Comparison of ENCODE assay signal across 1 cellular context in the genomic region with DNA sequence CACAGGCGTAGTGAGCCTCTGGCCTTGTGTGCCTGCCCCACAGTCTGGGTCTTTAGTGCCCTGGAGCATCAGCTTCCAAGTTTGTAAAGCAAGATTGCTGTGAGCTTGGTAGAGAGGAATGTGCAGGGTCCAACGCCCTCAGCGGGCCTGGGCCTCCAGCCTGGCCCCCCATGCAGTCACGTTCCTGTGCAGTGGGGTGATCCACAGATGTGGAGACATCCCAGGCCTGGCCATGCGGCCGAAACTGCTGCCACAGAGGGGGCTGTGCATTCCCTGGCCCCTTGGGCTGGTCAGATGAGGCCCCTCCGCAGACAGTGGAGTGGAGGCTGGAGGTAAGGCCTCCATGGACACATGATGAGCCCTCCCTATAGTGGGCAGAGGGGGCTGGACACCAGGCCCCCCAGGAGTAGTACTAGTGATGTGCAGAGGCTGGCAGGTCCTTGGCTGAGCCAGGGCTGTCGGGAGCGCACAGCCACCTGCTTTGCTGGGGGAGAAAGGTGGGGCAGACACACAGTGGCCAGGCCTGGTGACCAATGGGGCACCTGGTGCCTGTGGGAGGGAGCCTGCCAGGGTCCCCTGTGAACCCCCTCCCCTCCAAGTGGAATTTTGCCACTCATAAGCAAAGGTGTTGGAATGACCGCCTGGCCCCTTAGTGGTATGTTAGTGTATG.
TF ChIP-seq lines count a peak whose summit lies in the region.

No MANE protein-coding gene starts in this region.

TF ChIP-seq in GM23338, 12 proteins besides CTCF, POLR2A, EP300 and RAD21 (continued from another document):
- TF ChIP-seq REST (IDR thresholded peaks at IDR 0.05; ENCODE audit: unreplicated experiment): no peak
- TF ChIP-seq POLR2AphosphoS5 (IDR thresholded peaks at IDR 0.05; ENCODE audit: low read depth): no peak
- TF ChIP-seq, protein P1, sequence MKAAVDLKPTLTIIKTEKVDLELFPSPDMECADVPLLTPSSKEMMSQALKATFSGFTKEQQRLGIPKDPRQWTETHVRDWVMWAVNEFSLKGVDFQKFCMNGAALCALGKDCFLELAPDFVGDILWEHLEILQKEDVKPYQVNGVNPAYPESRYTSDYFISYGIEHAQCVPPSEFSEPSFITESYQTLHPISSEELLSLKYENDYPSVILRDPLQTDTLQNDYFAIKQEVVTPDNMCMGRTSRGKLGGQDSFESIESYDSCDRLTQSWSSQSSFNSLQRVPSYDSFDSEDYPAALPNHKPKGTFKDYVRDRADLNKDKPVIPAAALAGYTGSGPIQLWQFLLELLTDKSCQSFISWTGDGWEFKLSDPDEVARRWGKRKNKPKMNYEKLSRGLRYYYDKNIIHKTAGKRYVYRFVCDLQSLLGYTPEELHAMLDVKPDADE (IDR thresholded peaks at IDR 0.05): no peak
- no peak for TF ChIP-seq JUNB (IDR thresholded peaks at IDR 0.05; ENCODE audit: unreplicated experiment)
- no peak for TF ChIP-seq NANOG (IDR thresholded peaks at IDR 0.05; ENCODE audit: borderline replicate concordance)
- no peak for TF ChIP-seq CREB1 (CRISPR knock-in tag; IDR thresholded peaks at IDR 0.05; ENCODE audit: low read depth)
- no peak for TF ChIP-seq EZH2phosphoT487 (IDR thresholded peaks at IDR 0.05; ENCODE audit: unreplicated experiment)
- TF ChIP-seq EZH2 (IDR thresholded peaks at IDR 0.05; ENCODE audit: low read depth, unreplicated experiment): no peak
